In genomic region chr7:94004024-94004945, GRCh38 we compare ENCODE assay signal across 8 cellular contexts. TPM values are rescaled to one million over a fixed set of nuclear protein-coding genes. Genes with fewer than 3 reads are reported as not detected.
DNase-seq lines count a peak whose midpoint lies in the region; ATAC-seq and TF ChIP-seq lines count a peak whose summit lies in the region.

Gene BET1 (minus strand): TSS chr7:94004355. CDS start chr7:94004216, 139 bp downstream.

- H4K20me1 ChIP-seq in DOHH2 (ENCODE audit: control insufficient read depth, insufficient read depth, low read depth, low read length) (no peaks in the 10 kb centered on the region), GM23338 (replicated peaks; ENCODE audit: insufficient read depth) (no peaks in the 10 kb centered on the region)

- no peaks in the 10 kb centered on the region for H3K27me3 ChIP-seq in DOHH2 (ENCODE audit: control insufficient read depth, low read length)
- no peaks in the 10 kb centered on the region for H3K27me3 ChIP-seq in GM23338 (ENCODE audit: insufficient read depth)

- H3K4me1 ChIP-seq in DOHH2 (ENCODE audit: control insufficient read depth, low read length): peaks cover 54% of the 10 kb centered on the region
- peaks cover 11% of the 10 kb centered on the region for H3K4me1 ChIP-seq in GM23338 (ENCODE audit: insufficient read depth)

- peak within 1 kb of the TSS; percentile 98 for H3K27ac Mint-ChIP-seq in GM23338
- peak within 1 kb of the TSS; percentile 97 to 100 (median 98) for H3K27ac Mint-ChIP-seq in naive B cell
- H3K27ac Mint-ChIP-seq in stimulated activated memory B cell treated with anti-CD40 and anti-IgM and Interleukin-4, amounts not matched to agents 10 μg/mL and 1 μg/mL and 100 μg/mL, for 72 hours: peak within 1 kb of the TSS; percentile 100

- H3K36me3 ChIP-seq in DOHH2 (ENCODE audit: control insufficient read depth, low read length) (peaks cover 24% of the 10 kb centered on the region), GM23338 (ENCODE audit: insufficient read depth) (no peaks in the 10 kb centered on the region)

- peak within 1 kb of the TSS; percentile 77 for H2AFZ ChIP-seq in GM23338

- peak within 1 kb of the TSS; percentile 99 for H3K4me3 Mint-ChIP-seq in GM23338
- H3K4me3 Mint-ChIP-seq in naive B cell: peak within 1 kb of the TSS; percentile 97 to 100 (median 99)
- H3K4me3 Mint-ChIP-seq in stimulated activated memory B cell treated with anti-CD40 and anti-IgM and Interleukin-4, amounts not matched to agents 10 μg/mL and 1 μg/mL and 100 μg/mL, for 72 hours: peak within 1 kb of the TSS; percentile 100

- H3K9me3 Mint-ChIP-seq in GM23338 (no peaks in the 10 kb centered on the region), naive B cell (no peaks in the 10 kb centered on the region)
- H3K9me3 Mint-ChIP-seq in stimulated activated memory B cell treated with anti-CD40 and anti-IgM and Interleukin-4, amounts not matched to agents 10 μg/mL and 1 μg/mL and 100 μg/mL, for 72 hours: no peaks in the 10 kb centered on the region

- ATAC-seq in GM23338 (peak; percentile 96), naive B cell (ENCODE audit: low read depth in 2 of 2) (peak; percentile 96 to 97)
- peak; percentile 99 for ATAC-seq in stimulated activated memory B cell treated with anti-CD40 and anti-IgM and Interleukin-4, amounts not matched to agents 10 μg/mL and 1 μg/mL and 100 μg/mL, for 72 hours

- peaks cover 2% of the 10 kb centered on the region; the same call in 1 of the 2 replicates for H3F3A ChIP-seq in DOHH2 (ENCODE audit: control insufficient read depth, insufficient read depth)
- no peaks in the 10 kb centered on the region for H3F3A ChIP-seq in GM23338 (replicated peaks; ENCODE audit: low read depth)

- H3K4me2 ChIP-seq in DOHH2 (ENCODE audit: low read length) (peak within 1 kb of the TSS; percentile 87), GM23338 (peak within 1 kb of the TSS; percentile 78)

- no peaks in the 10 kb centered on the region for H3K36me3 Mint-ChIP-seq in GM23338 (ENCODE audit: low read depth)
- H3K36me3 Mint-ChIP-seq in naive B cell: no peaks in the 10 kb centered on the region
- H3K36me3 Mint-ChIP-seq in stimulated activated memory B cell treated with anti-CD40 and anti-IgM and Interleukin-4, amounts not matched to agents 10 μg/mL and 1 μg/mL and 100 μg/mL, for 72 hours: peaks cover 5% of the 10 kb centered on the region

- peak within 1 kb of the TSS; percentile 33; the same call in 1 of the 2 replicates for H3K27ac ChIP-seq in DOHH2 (ENCODE audit: low read depth, low read length)
- peak within 1 kb of the TSS; percentile 86 for H3K27ac ChIP-seq in GM23338 (ENCODE audit: low read depth)

- H3K4me3 ChIP-seq in DOHH2 (ENCODE audit: low read length): peak within 1 kb of the TSS; percentile 83
- peak within 1 kb of the TSS; percentile 76 for H3K4me3 ChIP-seq in GM23338

- no peaks in the 10 kb centered on the region for H3K9me3 ChIP-seq in DOHH2 (ENCODE audit: control insufficient read depth, insufficient read depth, low read length)

- no peak for TF ChIP-seq CTCF in DOHH2 (IDR thresholded peaks at IDR 0.05; ENCODE audit: low read depth, low read length, poor library complexity, severe bottlenecking)
- no peak for TF ChIP-seq CTCF in GM23338 (conservative IDR thresholded peaks at IDR 0.05; ENCODE audit: low read depth in 2 of 2)

- H3K79me2 ChIP-seq in DOHH2 (ENCODE audit: control insufficient read depth, low read length) (peaks cover 47% of the 10 kb centered on the region), GM23338 (replicated peaks; ENCODE audit: insufficient read depth) (peaks cover 46% of the 10 kb centered on the region)

- peak; percentile 100 for DNase-seq in GM23338 (ENCODE audit: low spot score)
- DNase-seq in LHCN-M2 (ENCODE audit: low read depth): peak; percentile 99
- peak; percentile 98 for DNase-seq in RPMI8226
- peak; percentile 77 to 87 for DNase-seq in activated T-helper 1 cell treated with anti-CD3 and anti-CD28 coated beads, Interleukin-2, amount 50 U/mL, for 16 hours (ENCODE audit: low read depth in 1 of 2, low spot score in 1 of 2)
- peak; percentile 94 for DNase-seq in fibroblast of gingiva (ENCODE audit: low read depth)
- peak; percentile 94 for DNase-seq in naive B cell

- H3K9me2 ChIP-seq in DOHH2 (replicated peaks; ENCODE audit: control insufficient read depth, low read length): no peaks in the 10 kb centered on the region
- no peaks in the 10 kb centered on the region for H3K9me2 ChIP-seq in GM23338 (ENCODE audit: insufficient read depth)

- H3K4me1 Mint-ChIP-seq in GM23338 (peaks cover 14% of the 10 kb centered on the region; the same call in 2 of the 3 replicates), naive B cell (peaks cover 36 to 51% (median 51%) of the 10 kb centered on the region in 3 donors)
- H3K4me1 Mint-ChIP-seq in stimulated activated memory B cell treated with anti-CD40 and anti-IgM and Interleukin-4, amounts not matched to agents 10 μg/mL and 1 μg/mL and 100 μg/mL, for 72 hours: peaks cover 43% of the 10 kb centered on the region

- H3K27me3 Mint-ChIP-seq in GM23338 (ENCODE audit: insufficient read depth, low read depth, poor library complexity): peaks cover 1% of the 10 kb centered on the region
- H3K27me3 Mint-ChIP-seq in naive B cell: peaks cover 0 to 5% (median 4%) of the 10 kb centered on the region in 3 donors
- no peaks in the 10 kb centered on the region for H3K27me3 Mint-ChIP-seq in stimulated activated memory B cell treated with anti-CD40 and anti-IgM and Interleukin-4, amounts not matched to agents 10 μg/mL and 1 μg/mL and 100 μg/mL, for 72 hours

TF ChIP-seq in GM23338, 12 proteins besides CTCF, POLR2A, EP300 and RAD21:
- TF ChIP-seq POLR2AphosphoS5 (IDR thresholded peaks at IDR 0.05; ENCODE audit: low read depth): peak; percentile 86
- TF ChIP-seq CREB1 (CRISPR knock-in tag; IDR thresholded peaks at IDR 0.05; ENCODE audit: low read depth): peak; percentile 97
- TF ChIP-seq STAT1 (IDR thresholded peaks at IDR 0.05; ENCODE audit: unreplicated experiment): no peak
- peak; percentile 95 for TF ChIP-seq ETS1 (IDR thresholded peaks at IDR 0.05)

RNA-seq across cellular contexts. Expression of gene BET1, which starts in this region (rescaled TPM):
- 35.7 and 42.2 TPM in 2 replicates for total RNA-seq in GM23338 (2014; rRNA removed; shearing (Covaris generic))
- polyA plus RNA-seq in GM23338 (2016; fragmentation: Nextera tagmentation; extraction: Ambion mirVana) (58.8 and 69.2 TPM in 2 replicates), naive B cell (ENCODE audit: low read depth in 6 of 6) (10 to 100 TPM; 16.5 to 29.3 (median 26.8) TPM)
- total RNA-seq in LHCN-M2 (2014; rRNA removed): 42.6 and 44.3 TPM in 2 replicates
- polyA plus RNA-seq in LHCN-M2 (2012): 16.1 TPM

Comparison
In these comparisons a context has a peak if more than half of its experiments do, and no peak if none do; other contexts are left out.
1. Peak in every context shown above with its lines: DNase-seq, ATAC-seq, H3K4me3 ChIP-seq and H3K27ac ChIP-seq.